In genomic region chr2:47205576-47206141, GRCh38 we compare ENCODE assay signal across 13 cellular contexts. TPM values are rescaled to one million over a fixed set of nuclear protein-coding genes. Genes with fewer than 3 reads are reported as not detected.
DNase-seq lines count a peak whose midpoint lies in the region; ATAC-seq and TF ChIP-seq lines count a peak whose summit lies in the region.
"Had no signal": no experiment of that assay in that cellular context is flagged by ENCODE, and none has a peak within 500 bp of the region (broad histone marks: within the 10 kb centered on the region; RNA-seq: fewer than 3 reads in every experiment).

No MANE protein-coding gene starts in this region.

- H3K27me3 ChIP-seq in esophagus squamous epithelium = no peaks in the 10 kb centered on the region

- H3K9me3 ChIP-seq in esophagus squamous epithelium = no peaks in the 10 kb centered on the region

- no peaks in the 10 kb centered on the region for H3K36me3 ChIP-seq in esophagus squamous epithelium

- H3K9me3 Mint-ChIP-seq in WTC11 = no peaks in the 10 kb centered on the region

- 0 out of 2 replicates have a peak, but pooled peaks cover 3% of the 10 kb centered on the region for H3K4me1 Mint-ChIP-seq in WTC11
- H3K4me1 Mint-ChIP-seq: CD4-positive, alpha-beta memory T cell had no signal

- ATAC-seq in WTC11 (peak; percentile 20; the same call in 1 of the 2 replicates), left ventricle myocardium superior (peak; percentile 99), HG03457 (IDR thresholded peaks at IDR 0.05; ENCODE audit: unreplicated experiment) (no peak)

- peak in 40 of 76 experiments; percentile 9 to 63 (median 36) for DNase-seq in HUDEP-2 (lab: John Stamatoyannopoulos, UW; ENCODE audit: unreplicated experiment in 76 of 76)
- no peak for DNase-seq in WTC11 (ENCODE audit: low spot score)
- peak; percentile 75 for DNase-seq in left ventricle myocardium superior
- DNase-seq in posterior cingulate gyrus = peak in 8 of 10 donors; percentile 39 to 93 (median 66)
- no peak for DNase-seq in stimulated activated CD4-positive, alpha-beta T cell treated with anti-CD3 and anti-CD28 coated beads, Interleukin-4, amount 100 ng/mL, for 24 hours
- DNase-seq in esophagus squamous epithelium (lab: John Stamatoyannopoulos, UW) = no peak
- no peak for DNase-seq in T-helper 9 cell
- DNase-seq: CD4-positive, alpha-beta memory T cell; foreskin melanocyte; retina; SW 1271 had no signal

- H3K4me3 Mint-ChIP-seq in WTC11 = no peak overlapping the region

- CTCF ChIA-PET in WTC11 (lab: Charles Lee) = interaction anchor here (1.0 kb wide), 1 partner anchor 108 kb away, joined by 3 read pairs; no protein-coding TSS in a partner anchor

- 75 to 78% methylated on average over 9 of the region's 9 CpGs for WGBS in esophagus squamous epithelium, 2 donors

- intact Hi-C loops in left ventricle myocardium superior (cut with micrococcal nuclease) (no loop called here), posterior cingulate gyrus (cut with DNase I) (no loop called here), esophagus squamous epithelium (cut with DNase I) (no loop called here)

- no peak overlapping the region for H3K27ac ChIP-seq in esophagus squamous epithelium

- H3K4me1 ChIP-seq in esophagus squamous epithelium = no peaks in the 10 kb centered on the region

- TF ChIP-seq CTCF in WTC11 (IDR thresholded peaks at IDR 0.05) = no peak
- TF ChIP-seq CTCF in esophagus squamous epithelium (IDR thresholded peaks at IDR 0.05) = no peak

- POLR2A ChIA-PET in WTC11 (lab: Charles Lee) = interaction anchor here (1.1 kb wide), 1 partner anchor 63 kb away, joined by 4 read pairs; no protein-coding TSS in a partner anchor

- H3K4me3 ChIP-seq in esophagus squamous epithelium = no peak overlapping the region

- no peak for TF ChIP-seq POLR2A in esophagus squamous epithelium (IDR thresholded peaks at IDR 0.05)

- H3K36me3 Mint-ChIP-seq in WTC11 = no peaks in the 10 kb centered on the region
- H3K36me3 Mint-ChIP-seq: CD4-positive, alpha-beta memory T cell had no signal

- no peak overlapping the region for H3K27ac Mint-ChIP-seq in WTC11
- H3K27ac Mint-ChIP-seq: CD4-positive, alpha-beta memory T cell had no signal

- peaks cover 3% of the 10 kb centered on the region for H3K27me3 Mint-ChIP-seq in WTC11 (ENCODE audit: low read depth)

TF ChIP-seq in WTC11, 78 proteins besides CTCF, POLR2A, EP300 and RAD21:
- TF ChIP-seq, protein P1, sequence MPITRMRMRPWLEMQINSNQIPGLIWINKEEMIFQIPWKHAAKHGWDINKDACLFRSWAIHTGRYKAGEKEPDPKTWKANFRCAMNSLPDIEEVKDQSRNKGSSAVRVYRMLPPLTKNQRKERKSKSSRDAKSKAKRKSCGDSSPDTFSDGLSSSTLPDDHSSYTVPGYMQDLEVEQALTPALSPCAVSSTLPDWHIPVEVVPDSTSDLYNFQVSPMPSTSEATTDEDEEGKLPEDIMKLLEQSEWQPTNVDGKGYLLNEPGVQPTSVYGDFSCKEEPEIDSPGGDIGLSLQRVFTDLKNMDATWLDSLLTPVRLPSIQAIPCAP (CRISPR knock-in tag; IDR thresholded peaks at IDR 0.05) = no peak
- TF ChIP-seq ATF1 (CRISPR knock-in tag; IDR thresholded peaks at IDR 0.05) = no peak
- TF ChIP-seq TEAD4 (CRISPR knock-in tag; IDR thresholded peaks at IDR 0.05) = no peak
- TF ChIP-seq ELF4 (CRISPR knock-in tag; IDR thresholded peaks at IDR 0.05; ENCODE audit: low read depth) = no peak
- no peak for TF ChIP-seq ZNF138 (CRISPR knock-in tag; conservative IDR thresholded peaks at IDR 0.05)
- TF ChIP-seq, protein P2, sequence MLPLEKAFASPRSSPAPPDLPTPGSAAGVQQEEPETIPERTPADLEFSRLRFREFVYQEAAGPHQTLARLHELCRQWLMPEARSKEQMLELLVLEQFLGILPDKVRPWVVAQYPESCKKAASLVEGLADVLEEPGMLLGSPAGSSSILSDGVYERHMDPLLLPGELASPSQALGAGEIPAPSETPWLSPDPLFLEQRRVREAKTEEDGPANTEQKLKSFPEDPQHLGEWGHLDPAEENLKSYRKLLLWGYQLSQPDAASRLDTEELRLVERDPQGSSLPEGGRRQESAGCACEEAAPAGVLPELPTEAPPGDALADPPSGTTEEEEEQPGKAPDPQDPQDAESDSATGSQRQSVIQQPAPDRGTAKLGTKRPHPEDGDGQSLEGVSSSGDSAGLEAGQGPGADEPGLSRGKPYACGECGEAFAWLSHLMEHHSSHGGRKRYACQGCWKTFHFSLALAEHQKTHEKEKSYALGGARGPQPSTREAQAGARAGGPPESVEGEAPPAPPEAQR (CRISPR knock-in tag; IDR thresholded peaks at IDR 0.05) = no peak
- no peak for TF ChIP-seq CREM (CRISPR knock-in tag; IDR thresholded peaks at IDR 0.05)
- no peak for TF ChIP-seq RELA (CRISPR knock-in tag; IDR thresholded peaks at IDR 0.05; ENCODE audit: borderline replicate concordance)
- TF ChIP-seq ZNF671 (CRISPR knock-in tag; IDR thresholded peaks at IDR 0.05) = no peak
- no peak for TF ChIP-seq ZNF317 (CRISPR knock-in tag; IDR thresholded peaks at IDR 0.05; ENCODE audit: borderline replicate concordance, low read depth)
- TF ChIP-seq E2F5 (CRISPR knock-in tag; IDR thresholded peaks at IDR 0.05) = no peak
- TF ChIP-seq ZNF219 (CRISPR knock-in tag; IDR thresholded peaks at IDR 0.05; ENCODE audit: borderline replicate concordance) = no peak
- TF ChIP-seq KAT7 (CRISPR knock-in tag; IDR thresholded peaks at IDR 0.05; ENCODE audit: borderline replicate concordance) = no peak
- TF ChIP-seq ZNF423 (CRISPR knock-in tag; IDR thresholded peaks at IDR 0.05) = no peak
- TF ChIP-seq SMAD4 (CRISPR knock-in tag; IDR thresholded peaks at IDR 0.05) = no peak
- no peak for TF ChIP-seq NFYB (CRISPR knock-in tag; conservative IDR thresholded peaks at IDR 0.05; ENCODE audit: low read depth)
- no peak for TF ChIP-seq GRHL2 (CRISPR knock-in tag; IDR thresholded peaks at IDR 0.05; ENCODE audit: insufficient replicate concordance, severe bottlenecking)
- TF ChIP-seq SMAD3 (CRISPR knock-in tag; IDR thresholded peaks at IDR 0.05; ENCODE audit: borderline replicate concordance) = no peak

RNA-seq across cellular contexts. Expression of gene CALM2, which starts 29.3 kb away (rescaled TPM):
- total RNA-seq in WTC11 (2021) (378 to 418 TPM (median 391 TPM) in 3 replicates), left ventricle myocardium superior (424 TPM), esophagus squamous epithelium (100 to 1,000 TPM; 143 to 454 (median 312) TPM)

RNA-seq across cellular contexts. Expression of gene STPG4, which starts 50.6 kb away (rescaled TPM):
- total RNA-seq in WTC11 (2021) = not detected in 3 replicates
- not detected for total RNA-seq in left ventricle myocardium superior
- not detected for total RNA-seq in esophagus squamous epithelium
- total RNA-seq: subcutaneous adipose tissue had no signal

Comparison
In these comparisons a context has a peak if more than half of its experiments do, and no peak if none do; other contexts are left out.
1. DNase-seq: peak in HUDEP-2 (40 of 76), left ventricle myocardium superior (single experiment) and posterior cingulate gyrus (8 of 10); none in WTC11 (single experiment), stimulated activated CD4-positive, alpha-beta T cell treated with anti-CD3 and anti-CD28 coated beads, Interleukin-4, amount 100 ng/mL, for 24 hours (single experiment), esophagus squamous epithelium (single experiment) and T-helper 9 cell (single experiment).